In the genomic region with DNA sequence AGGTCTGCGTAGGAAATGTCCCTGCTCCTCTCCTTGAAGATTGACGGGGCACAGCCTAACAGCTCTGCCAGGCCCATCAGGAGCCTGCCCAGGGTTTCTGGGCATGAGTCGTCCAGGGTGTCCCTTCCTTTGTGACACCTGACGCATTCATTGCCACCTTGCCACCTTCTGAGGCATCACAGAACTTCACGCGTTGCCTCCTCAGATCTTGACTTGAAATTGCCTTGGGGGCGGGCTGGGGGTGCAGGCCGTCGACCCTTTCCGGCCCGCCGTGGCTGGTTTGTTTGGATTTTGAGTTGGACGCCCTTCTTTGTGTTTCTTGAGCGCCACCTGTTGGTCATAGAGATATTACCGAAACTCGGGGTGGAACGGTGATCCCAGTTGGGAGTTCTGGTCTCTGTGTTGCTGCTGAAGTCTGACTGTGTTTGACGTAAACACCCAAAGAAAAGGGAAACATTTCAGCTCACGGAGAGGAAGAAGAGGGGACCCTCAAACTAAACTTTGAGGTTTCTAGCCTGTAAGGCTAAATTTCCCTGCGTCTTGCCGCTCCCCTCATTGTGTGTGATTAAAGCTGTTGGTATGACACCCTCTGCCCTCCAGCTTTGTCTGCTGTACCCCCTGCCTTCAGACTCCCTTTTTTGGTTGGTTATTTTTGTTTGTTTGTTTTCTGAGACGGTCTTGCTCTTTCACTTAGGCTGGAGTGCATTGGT, we compare ENCODE assay signal across 8 cellular contexts. TPM values are rescaled to one million over a fixed set of nuclear protein-coding genes. Genes with fewer than 3 reads are reported as not detected.
DNase-seq lines count a peak whose midpoint lies in the region; ATAC-seq and TF ChIP-seq lines count a peak whose summit lies in the region.

No MANE protein-coding gene starts in this region.

- H3K36me3 ChIP-seq in H7 (replicated peaks; ENCODE audit: control insufficient read depth, insufficient read depth, low read length) (peaks cover 3% of the 10 kb centered on the region), mucosa of stomach (ENCODE audit: control insufficient read depth, insufficient read depth, low read length) (peaks cover 7% of the 10 kb centered on the region)

- no peak overlapping the region for H3K4me3 Mint-ChIP-seq in endothelial cell (ENCODE audit: unreplicated experiment)

- H3K36me3 Mint-ChIP-seq in endothelial cell (ENCODE audit: low read depth, unreplicated experiment), result peaks cover 5% of the 10 kb centered on the region

- H3K27me3 ChIP-seq in H7 (ENCODE audit: control insufficient read depth, insufficient read depth, low read length), result no peaks in the 10 kb centered on the region
- no peaks in the 10 kb centered on the region for H3K27me3 ChIP-seq in mucosa of stomach (ENCODE audit: control insufficient read depth, insufficient read depth, low read length)

- peaks cover 23% of the 10 kb centered on the region for H3K4me1 ChIP-seq in mucosa of stomach (ENCODE audit: control insufficient read depth, insufficient read depth, low read length)

- no peak for ATAC-seq in GM21390 (IDR thresholded peaks at IDR 0.05; ENCODE audit: unreplicated experiment)

- H3K4me3 ChIP-seq in AG10803 (ENCODE audit: low read length), result no peak overlapping the region
- no peak overlapping the region for H3K4me3 ChIP-seq in H7 (ENCODE audit: insufficient read depth, low read depth, low read length)
- H3K4me3 ChIP-seq in mucosa of stomach (ENCODE audit: low read length), result no peak overlapping the region

- peaks cover 10% of the 10 kb centered on the region for H3K4me1 Mint-ChIP-seq in endothelial cell (ENCODE audit: unreplicated experiment)

- no peaks in the 10 kb centered on the region for H3K9me3 Mint-ChIP-seq in endothelial cell (ENCODE audit: unreplicated experiment)

- H3K27ac Mint-ChIP-seq in endothelial cell (ENCODE audit: unreplicated experiment), result no peak overlapping the region

- peaks cover 6% of the 10 kb centered on the region for H3K27me3 Mint-ChIP-seq in endothelial cell (ENCODE audit: unreplicated experiment)

- DNase-seq in AG10803 (ENCODE audit: low read depth) (peak; percentile 56), H7 (peak; percentile 93), NCI-H82 (lab: John Stamatoyannopoulos, UW) (peak; percentile 84), endothelial cell (ENCODE audit: low spot score) (peak; percentile 77)
- DNase-seq in activated CD8-positive, alpha-beta memory T cell treated with anti-CD3 and anti-CD28 coated beads for 48 hours (ENCODE audit: low read depth in 2 of 3, low spot score in 2 of 3), result peak in 2 of 3 experiments; percentile 61 to 65
- DNase-seq in stimulated activated CD8-positive, alpha-beta memory T cell treated with anti-CD3 and anti-CD28 coated beads, Interleukin-7, amount 100 ng/mL, for 1 hour (ENCODE audit: low read depth in 2 of 2), result peak; percentile 40 to 50

- TF ChIP-seq CTCF in AG10803 (conservative IDR thresholded peaks at IDR 0.05; ENCODE audit: low read length) (peak; percentile 77), endothelial cell (IDR thresholded peaks at IDR 0.05; ENCODE audit: unreplicated experiment) (peak; percentile 88)

- H3K9ac ChIP-seq in mucosa of stomach (ENCODE audit: low read length), result peak overlapping the region; percentile 47

- H3K9me3 ChIP-seq in mucosa of stomach (ENCODE audit: control insufficient read depth, low read length), result no peaks in the 10 kb centered on the region

RNA-seq across cellular contexts. Expression of gene MLXIP, which starts 44.6 kb away (rescaled TPM):
- 29.7 and 49.8 TPM in 2 replicates for total RNA-seq in H7 (2014; rRNA removed; shearing (Covaris generic))
- 63.3 TPM for total RNA-seq in endothelial cell (ENCODE audit: unreplicated experiment)

RNA-seq across cellular contexts. Expression of gene IL31, which starts 50.8 kb away (rescaled TPM):
- total RNA-seq in H7 (2014; rRNA removed; shearing (Covaris generic)), result not detected in 2 replicates
- total RNA-seq in endothelial cell (ENCODE audit: unreplicated experiment), result not detected

RNA-seq across cellular contexts. Expression of gene LRRC43, which starts 59.7 kb away (rescaled TPM):
- 0.22 TPM in 1 of 2 replicates, not detected in the other for total RNA-seq in H7 (2014; rRNA removed; shearing (Covaris generic))
- total RNA-seq in endothelial cell (ENCODE audit: unreplicated experiment), result 0.31 TPM
